ENCODE assay signal across 18 cellular contexts in genomic region chr17:79916506-79916905, GRCh38.
A peak's percentile ranks its signal among the peaks of the same experiment; 100 is the strongest.
DNase-seq lines count a peak whose midpoint lies in the region; ATAC-seq and TF ChIP-seq lines count a peak whose summit lies in the region.
"Had no signal": no experiment of that assay in that cellular context is flagged by ENCODE, and none has a peak within 500 bp of the region (broad histone marks: within the 10 kb centered on the region; RNA-seq: fewer than 3 reads in every experiment).

No MANE protein-coding gene starts in this region.

- TF ChIP-seq POLR2A in stomach (IDR thresholded peaks at IDR 0.05), result no peak

- H3K27ac ChIP-seq in BLaER1 (no peak overlapping the region), OCI-LY7 (ENCODE audit: low read depth, low read length, poor library complexity, severe bottlenecking) (no peak overlapping the region), lower lobe of right lung (no peak overlapping the region), stomach (peak overlapping the region in 3 of 5 donors; percentile 3 to 74 (median 43))
- H3K27ac ChIP-seq: RWPE1, SJCRH30 had no signal

- H3K27me3 ChIP-seq in BLaER1, result peaks cover 12% of the 10 kb centered on the region; the same call in 1 of the 2 replicates
- peaks cover 20% of the 10 kb centered on the region for H3K27me3 ChIP-seq in lower lobe of right lung (ENCODE audit: low read depth)
- H3K27me3 ChIP-seq in stomach, result peaks cover 0 to 61% (median 11%) of the 10 kb centered on the region in 3 donors

- no peak overlapping the region for H2AFZ ChIP-seq in OCI-LY7 (ENCODE audit: low read length)

- no peaks in the 10 kb centered on the region for H3K9me3 ChIP-seq in BLaER1
- H3K9me3 ChIP-seq in OCI-LY7 (ENCODE audit: low read length), result no peaks in the 10 kb centered on the region
- H3K9me3 ChIP-seq in lower lobe of right lung, result no peaks in the 10 kb centered on the region
- H3K9me3 ChIP-seq in stomach, result no peaks in the 10 kb centered on the region
- H3K9me3 ChIP-seq: SJCRH30 had no signal

- no peak for TF ChIP-seq EP300 in stomach (IDR thresholded peaks at IDR 0.05)

- peaks cover 6% of the 10 kb centered on the region for H3K36me3 Mint-ChIP-seq in Calu3 (ENCODE audit: insufficient read depth, unreplicated experiment)
- H3K36me3 Mint-ChIP-seq: T-cell had no signal

- H3K79me2 ChIP-seq in OCI-LY7 (ENCODE audit: insufficient read depth, low read depth, low read length), result no peaks in the 10 kb centered on the region

- no peak for ATAC-seq in lower lobe of right lung

- WGBS in stomach, 5 donors, result 51 to 73% (median 67%) methylated on average over 6 of the region's 6 CpGs

- TF ChIP-seq CTCF in OCI-LY7 (conservative IDR thresholded peaks at IDR 0.05; ENCODE audit: low read length) (peak; percentile 5; the same call in 1 of the 2 replicates), lower lobe of right lung (IDR thresholded peaks at IDR 0.05) (no peak), stomach (IDR thresholded peaks at IDR 0.05) (no peak), Calu3 (IDR thresholded peaks at IDR 0.05; ENCODE audit: unreplicated experiment) (no peak)

- H3K36me3 ChIP-seq in BLaER1 (no peaks in the 10 kb centered on the region), OCI-LY7 (ENCODE audit: insufficient read depth, low read length) (no peaks in the 10 kb centered on the region), lower lobe of right lung (no peaks in the 10 kb centered on the region), stomach (no peaks in the 10 kb centered on the region)
- H3K36me3 ChIP-seq: SJCRH30 had no signal

- no peak overlapping the region for H3K4me3 ChIP-seq in BLaER1
- H3K4me3 ChIP-seq in OCI-LY7 (ENCODE audit: low read depth, low read length, poor library complexity, severe bottlenecking), result no peak overlapping the region
- H3K4me3 ChIP-seq in lower lobe of right lung, result no peak overlapping the region
- H3K4me3 ChIP-seq in stomach, result no peak overlapping the region
- H3K4me3 ChIP-seq: SJCRH30 had no signal

- no peak overlapping the region for H3K4me3 Mint-ChIP-seq in Calu3 (ENCODE audit: low read depth, unreplicated experiment)
- H3K4me3 Mint-ChIP-seq: B cell; CD4-positive, alpha-beta T cell; T-cell had no signal

- H3K4me1 ChIP-seq in BLaER1 (peaks cover 44% of the 10 kb centered on the region), OCI-LY7 (ENCODE audit: insufficient read depth, low read length, poor library complexity, severe bottlenecking) (no peaks in the 10 kb centered on the region), lower lobe of right lung (peaks cover 13% of the 10 kb centered on the region), stomach (peaks cover 25 to 48% (median 42%) of the 10 kb centered on the region in 4 donors)
- H3K4me1 ChIP-seq: SJCRH30 had no signal

- no peaks in the 10 kb centered on the region for H3K9me3 Mint-ChIP-seq in Calu3 (ENCODE audit: low read depth, unreplicated experiment)
- H3K9me3 Mint-ChIP-seq: CD4-positive, alpha-beta T cell; T-cell had no signal

- no peaks in the 10 kb centered on the region for H3K27me3 Mint-ChIP-seq in Calu3 (ENCODE audit: unreplicated experiment)

- POLR2A ChIA-PET in OCI-LY7 (lab: Charles Lee), result interaction anchor here (0.6 kb wide), 1 partner anchor 369 kb away, joined by 4 read pairs; no protein-coding TSS in a partner anchor

- no TSS peak for BruUV-seq in OCI-LY7 (replicated peaks; lab: Mats Ljungman, UMichigan)
- BruUV-seq in Calu3 (replicated peaks; lab: Mats Ljungman, UMichigan), result no TSS peak

- no peak for DNase-seq in OCI-LY7 (ENCODE audit: low spot score)
- peak; percentile 14 for DNase-seq in lower lobe of right lung
- no peak for DNase-seq in stomach
- no peak for DNase-seq in Calu3
- DNase-seq in stimulated activated CD4-positive, alpha-beta T cell treated with anti-CD3 and anti-CD28 coated beads, Interleukin-2, amount 100 ng/mL, for 48 hours, result no peak
- DNase-seq in SIG-M5 (lab: John Stamatoyannopoulos, UW), result no peak
- DNase-seq: GOT3, NCI-H1417 treated with DMSO at 0.1 percent for 48 hours, NCI-H187 treated with DMSO at 0.1 percent for 48 hours, NCI-H2107, NCI-H446 treated with DMSO at 0.1 percent for 48 hours, NCI-H526 treated with DMSO at 0.1 percent for 48 hours had no signal

- H4K20me1 ChIP-seq in BLaER1 (no peaks in the 10 kb centered on the region), OCI-LY7 (ENCODE audit: insufficient read depth, low read length) (no peaks in the 10 kb centered on the region)

- H3K9ac ChIP-seq in BLaER1, result no peak overlapping the region

- CTCF ChIA-PET in OCI-LY7 (lab: Charles Lee; ENCODE audit: unreplicated experiment) (interaction anchor here (1.0 kb wide), 1 partner anchor 15 kb away, joined by 3 read pairs; no protein-coding TSS in a partner anchor), Calu3 (lab: Charles Lee) (interaction anchor here (1.0 to 2.2 kb wide), 10 partner anchors 9 to 119 kb away, joined by 3 to 20 read pairs (median 5); partner anchors contain the start of genes CBX4 and CBX8)

- H3K4me1 Mint-ChIP-seq in Calu3 (ENCODE audit: low read depth, unreplicated experiment), result peaks cover 40% of the 10 kb centered on the region

- H3K27ac Mint-ChIP-seq in Calu3 (ENCODE audit: unreplicated experiment), result no peak overlapping the region
- H3K27ac Mint-ChIP-seq: B cell; CD4-positive, alpha-beta T cell; T-cell had no signal

- intact Hi-C loops in OCI-LY7 (cut with micrococcal nuclease; ENCODE audit: unreplicated experiment) (loop anchor here (2.0 kb wide), 1 partner anchor 128 kb away; no protein-coding TSS in a partner anchor), lower lobe of right lung (cut with DNase I) (no loop called here), stomach (cut with DNase I; ENCODE audit: low total_unique reads) (loop anchor here (10.0 kb wide), 1 partner anchor 112 kb away; no protein-coding TSS in a partner anchor), Calu3 (cut with micrococcal nuclease; ENCODE audit: unreplicated experiment) (loop anchor here (1.0 to 5.0 kb wide), 3 partner anchors 64 to 108 kb away; no protein-coding TSS in a partner anchor)

- no peaks in the 10 kb centered on the region for H3K9me2 ChIP-seq in OCI-LY7 (ENCODE audit: insufficient read depth, low read length)

- peak overlapping the region; percentile 53 for H3K4me2 ChIP-seq in BLaER1
- no peak overlapping the region for H3K4me2 ChIP-seq in OCI-LY7 (ENCODE audit: low read length)

Comparison
In these comparisons a context has a peak if more than half of its experiments do, and no peak if none do; other contexts are left out.
1. H3K27ac ChIP-seq: peak in stomach (3 of 5); none in BLaER1 (single experiment), OCI-LY7 (single experiment) and lower lobe of right lung (single experiment).